1 cellular context compared by ENCODE assay signal in genomic region chr20:22214296-22214695, GRCh38.
TF ChIP-seq lines count a peak whose summit lies in the region.

No MANE protein-coding gene starts in this region.

TF ChIP-seq in GM12878, 131 proteins besides CTCF, POLR2A, EP300 and RAD21 (continued from another document):
- TF ChIP-seq, protein P1, sequence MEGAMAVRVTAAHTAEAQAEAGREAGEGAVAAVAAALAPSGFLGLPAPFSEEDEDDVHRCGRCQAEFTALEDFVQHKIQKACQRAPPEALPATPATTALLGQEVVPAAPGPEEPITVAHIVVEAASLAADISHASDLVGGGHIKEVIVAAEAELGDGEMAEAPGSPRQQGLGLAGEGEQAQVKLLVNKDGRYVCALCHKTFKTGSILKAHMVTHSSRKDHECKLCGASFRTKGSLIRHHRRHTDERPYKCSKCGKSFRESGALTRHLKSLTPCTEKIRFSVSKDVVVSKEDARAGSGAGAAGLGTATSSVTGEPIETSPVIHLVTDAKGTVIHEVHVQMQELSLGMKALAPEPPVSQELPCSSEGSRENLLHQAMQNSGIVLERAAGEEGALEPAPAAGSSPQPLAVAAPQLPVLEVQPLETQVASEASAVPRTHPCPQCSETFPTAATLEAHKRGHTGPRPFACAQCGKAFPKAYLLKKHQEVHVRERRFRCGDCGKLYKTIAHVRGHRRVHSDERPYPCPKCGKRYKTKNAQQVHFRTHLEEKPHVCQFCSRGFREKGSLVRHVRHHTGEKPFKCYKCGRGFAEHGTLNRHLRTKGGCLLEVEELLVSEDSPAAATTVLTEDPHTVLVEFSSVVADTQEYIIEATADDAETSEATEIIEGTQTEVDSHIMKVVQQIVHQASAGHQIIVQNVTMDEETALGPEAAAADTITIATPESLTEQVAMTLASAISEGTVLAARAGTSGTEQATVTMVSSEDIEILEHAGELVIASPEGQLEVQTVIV (IDR thresholded peaks at IDR 0.05; ENCODE audit: borderline replicate concordance, partially characterized antibody): no peak
- TF ChIP-seq FOXM1 (IDR thresholded peaks at IDR 0.05; ENCODE audit: low read depth, low read length) (no peak), SIN3A (IDR thresholded peaks at IDR 0.05; ENCODE audit: low read depth, low read length) (no peak), ASH2L (IDR thresholded peaks at IDR 0.05; ENCODE audit: borderline replicate concordance, low read depth) (no peak), ZBED1 (IDR thresholded peaks at IDR 0.05; ENCODE audit: borderline replicate concordance) (no peak), CBX3 (IDR thresholded peaks at IDR 0.05; ENCODE audit: borderline replicate concordance, low read depth) (no peak)
